In genomic region chr9:36968574-36969215, GRCh38 we compare ENCODE assay signal across 1 cellular context.
TF ChIP-seq lines count a peak whose summit lies in the region.

No MANE protein-coding gene starts in this region.

TF ChIP-seq in SK-N-SH treated with all-trans-retinoic acid at 6 μM for 48 hours, 23 proteins besides CTCF, POLR2A, EP300 and RAD21 (continued from another document):
- TF ChIP-seq, protein P1, sequence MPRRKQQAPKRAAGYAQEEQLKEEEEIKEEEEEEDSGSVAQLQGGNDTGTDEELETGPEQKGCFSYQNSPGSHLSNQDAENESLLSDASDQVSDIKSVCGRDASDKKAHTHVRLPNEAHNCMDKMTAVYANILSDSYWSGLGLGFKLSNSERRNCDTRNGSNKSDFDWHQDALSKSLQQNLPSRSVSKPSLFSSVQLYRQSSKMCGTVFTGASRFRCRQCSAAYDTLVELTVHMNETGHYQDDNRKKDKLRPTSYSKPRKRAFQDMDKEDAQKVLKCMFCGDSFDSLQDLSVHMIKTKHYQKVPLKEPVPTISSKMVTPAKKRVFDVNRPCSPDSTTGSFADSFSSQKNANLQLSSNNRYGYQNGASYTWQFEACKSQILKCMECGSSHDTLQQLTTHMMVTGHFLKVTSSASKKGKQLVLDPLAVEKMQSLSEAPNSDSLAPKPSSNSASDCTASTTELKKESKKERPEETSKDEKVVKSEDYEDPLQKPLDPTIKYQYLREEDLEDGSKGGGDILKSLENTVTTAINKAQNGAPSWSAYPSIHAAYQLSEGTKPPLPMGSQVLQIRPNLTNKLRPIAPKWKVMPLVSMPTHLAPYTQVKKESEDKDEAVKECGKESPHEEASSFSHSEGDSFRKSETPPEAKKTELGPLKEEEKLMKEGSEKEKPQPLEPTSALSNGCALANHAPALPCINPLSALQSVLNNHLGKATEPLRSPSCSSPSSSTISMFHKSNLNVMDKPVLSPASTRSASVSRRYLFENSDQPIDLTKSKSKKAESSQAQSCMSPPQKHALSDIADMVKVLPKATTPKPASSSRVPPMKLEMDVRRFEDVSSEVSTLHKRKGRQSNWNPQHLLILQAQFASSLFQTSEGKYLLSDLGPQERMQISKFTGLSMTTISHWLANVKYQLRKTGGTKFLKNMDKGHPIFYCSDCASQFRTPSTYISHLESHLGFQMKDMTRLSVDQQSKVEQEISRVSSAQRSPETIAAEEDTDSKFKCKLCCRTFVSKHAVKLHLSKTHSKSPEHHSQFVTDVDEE (CRISPR knock-in tag; IDR thresholded peaks at IDR 0.05): no peak
- TF ChIP-seq ZFP30 (CRISPR knock-in tag; IDR thresholded peaks at IDR 0.05) (no peak), ESRRG (CRISPR knock-in tag; IDR thresholded peaks at IDR 0.05) (no peak)
- TF ChIP-seq, protein P2, sequence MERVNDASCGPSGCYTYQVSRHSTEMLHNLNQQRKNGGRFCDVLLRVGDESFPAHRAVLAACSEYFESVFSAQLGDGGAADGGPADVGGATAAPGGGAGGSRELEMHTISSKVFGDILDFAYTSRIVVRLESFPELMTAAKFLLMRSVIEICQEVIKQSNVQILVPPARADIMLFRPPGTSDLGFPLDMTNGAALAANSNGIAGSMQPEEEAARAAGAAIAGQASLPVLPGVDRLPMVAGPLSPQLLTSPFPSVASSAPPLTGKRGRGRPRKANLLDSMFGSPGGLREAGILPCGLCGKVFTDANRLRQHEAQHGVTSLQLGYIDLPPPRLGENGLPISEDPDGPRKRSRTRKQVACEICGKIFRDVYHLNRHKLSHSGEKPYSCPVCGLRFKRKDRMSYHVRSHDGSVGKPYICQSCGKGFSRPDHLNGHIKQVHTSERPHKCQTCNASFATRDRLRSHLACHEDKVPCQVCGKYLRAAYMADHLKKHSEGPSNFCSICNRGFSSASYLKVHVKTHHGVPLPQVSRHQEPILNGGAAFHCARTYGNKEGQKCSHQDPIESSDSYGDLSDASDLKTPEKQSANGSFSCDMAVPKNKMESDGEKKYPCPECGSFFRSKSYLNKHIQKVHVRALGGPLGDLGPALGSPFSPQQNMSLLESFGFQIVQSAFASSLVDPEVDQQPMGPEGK (CRISPR knock-in tag; IDR thresholded peaks at IDR 0.05; ENCODE audit: borderline replicate concordance): no peak
